Comparison of ENCODE assay signal across 11 cellular contexts in the genomic region with DNA sequence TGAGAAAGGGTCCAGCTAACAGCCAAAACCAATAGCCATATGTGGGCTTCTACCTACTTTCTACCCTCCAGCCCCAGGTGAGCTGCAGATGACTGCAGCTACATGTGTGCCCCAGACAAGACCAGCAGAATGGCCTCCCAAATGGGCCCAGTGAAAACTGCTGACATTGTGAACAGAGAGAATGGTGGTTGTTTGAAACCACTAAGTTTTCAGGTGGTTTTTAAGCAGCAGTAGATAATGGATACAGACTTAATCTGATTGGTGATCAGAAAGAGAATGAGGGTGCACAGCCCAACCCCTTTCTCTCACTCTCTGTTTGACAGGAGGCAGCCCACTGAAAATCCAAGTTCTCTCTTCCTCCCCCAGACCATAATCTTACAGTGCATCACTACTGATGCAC. TPM values are rescaled to one million over a fixed set of nuclear protein-coding genes. Genes with fewer than 3 reads are reported as not detected.
DNase-seq lines count a peak whose midpoint lies in the region; ATAC-seq lines count a peak whose summit lies in the region.
"Had no signal": no experiment of that assay in that cellular context is flagged by ENCODE, and none has a peak within 500 bp of the region (broad histone marks: within the 10 kb centered on the region; RNA-seq: fewer than 3 reads in every experiment).

No MANE protein-coding gene starts in this region.

- no peaks in the 10 kb centered on the region for H3K36me3 Mint-ChIP-seq in T-helper 17 cell (ENCODE audit: low read depth)

- peaks cover 19% of the 10 kb centered on the region for H3K27me3 Mint-ChIP-seq in T-helper 17 cell

- no peak overlapping the region for H3K4me3 Mint-ChIP-seq in T-helper 17 cell

- peaks cover 11% of the 10 kb centered on the region for H3K4me1 Mint-ChIP-seq in T-helper 17 cell

- H3K9me3 ChIP-seq in T-helper 17 cell (ENCODE audit: control insufficient read depth, low read length, poor library complexity, severe bottlenecking), result no peaks in the 10 kb centered on the region

- peak; percentile 93 for ATAC-seq in GM18517 (IDR thresholded peaks at IDR 0.05; ENCODE audit: unreplicated experiment)
- peak; percentile 98 for ATAC-seq in GM19438 (IDR thresholded peaks at IDR 0.05; ENCODE audit: low read depth, unreplicated experiment)
- peak; percentile 95 for ATAC-seq in HG02938 (IDR thresholded peaks at IDR 0.05; ENCODE audit: unreplicated experiment)
- no peak for ATAC-seq in T-helper 17 cell

- DNase-seq in T-helper 17 cell (no peak), inferior parietal cortex (ENCODE audit: extremely low spot score) (no peak), NCI-H1417 treated with DMSO at 0.1 percent for 48 hours (lab: John Stamatoyannopoulos, UW) (no peak), KG1 (lab: John Stamatoyannopoulos, UW) (no peak), T-helper 9 cell (no peak)
- DNase-seq: H7, NCI-H1105, small intestine had no signal

- H3K27ac Mint-ChIP-seq in T-helper 17 cell, result peak overlapping the region; percentile 66

RNA-seq across cellular contexts. Expression of gene BBS12, which starts 42.5 kb away (rescaled TPM):
- total RNA-seq in T-helper 17 cell, result 1 to 10 TPM; 1.4 to 1.6 TPM
